ENCODE assay signal across 18 cellular contexts in the genomic region with DNA sequence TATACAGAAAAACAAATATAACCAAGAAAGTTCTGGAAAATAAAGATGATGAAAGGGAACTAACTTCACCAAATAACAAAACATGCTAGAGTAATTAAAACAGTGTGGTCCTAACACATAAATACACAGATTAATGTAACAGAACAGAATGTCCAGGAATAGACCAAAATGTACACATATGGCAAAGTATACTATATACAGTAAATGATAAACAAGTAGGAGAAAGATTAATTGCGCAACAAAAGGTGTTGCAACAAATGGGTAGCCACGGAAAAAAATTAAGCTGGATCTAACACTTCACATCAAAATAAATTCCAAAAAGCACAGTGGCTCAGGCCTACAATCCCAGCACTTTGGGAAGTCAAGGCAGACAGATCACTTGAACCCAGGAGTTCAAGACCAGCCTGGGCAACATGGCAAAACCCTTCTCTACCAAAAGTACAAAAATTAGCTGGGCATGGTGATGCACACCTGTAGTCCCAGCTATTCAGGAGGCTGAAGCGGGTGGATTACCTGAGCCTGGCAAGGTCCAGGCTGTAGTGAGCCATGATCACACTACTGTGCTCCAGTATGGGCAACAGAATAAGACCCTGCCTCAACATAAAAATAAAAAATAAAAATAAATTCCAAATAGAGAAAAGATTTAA. TPM values are rescaled to one million over a fixed set of nuclear protein-coding genes. Genes with fewer than 3 reads are reported as not detected.
A peak's percentile ranks its signal among the peaks of the same experiment; 100 is the strongest.
DNase-seq lines count a peak whose midpoint lies in the region; ATAC-seq and TF ChIP-seq lines count a peak whose summit lies in the region.
"Had no signal": no experiment of that assay in that cellular context is flagged by ENCODE, and none has a peak within 500 bp of the region (broad histone marks: within the 10 kb centered on the region; RNA-seq: fewer than 3 reads in every experiment).

No MANE protein-coding gene starts in this region.

- DNase-seq in GM23248: peak; percentile 53
- peak; percentile 28 for DNase-seq in NB4 (ENCODE audit: low read depth)
- DNase-seq in fibroblast of gingiva (ENCODE audit: low read depth): peak; percentile 80
- DNase-seq in osteoblast (ENCODE audit: insufficient read length, low spot score, missing footprints): no peak
- DNase-seq in NCI-H446 treated with DMSO at 0.1 percent for 48 hours (lab: John Stamatoyannopoulos, UW): no peak
- DNase-seq: activated naive CD4-positive, alpha-beta T cell; anterior cingulate cortex; cerebellar nuclear complex; effector CD8-positive, alpha-beta T cell; hippocampal formation; MG63; NCI-H1930; ovary had no signal

- H3K27ac ChIP-seq in GM23248 (no peak overlapping the region), osteoblast (ENCODE audit: low read depth, low read length) (no peak overlapping the region)
- H3K27ac ChIP-seq: ovary, VCaP had no signal

- 72 to 86% methylated on average over 3 of the region's 3 CpGs for WGBS in GM23248 (ENCODE audit: low coverage in 1 of 2, low lambda C conversion rate in 2 of 2, missing lambda C conversion rate in 2 of 2), 2 experiments

- peaks cover 93% of the 10 kb centered on the region for H3K79me2 ChIP-seq in GM23248 (ENCODE audit: insufficient read depth)
- H3K79me2 ChIP-seq in osteoblast (ENCODE audit: insufficient read depth, low read length): peaks cover 47% of the 10 kb centered on the region

- H3K36me3 ChIP-seq in GM23248 (ENCODE audit: low read depth) (no peaks in the 10 kb centered on the region), osteoblast (ENCODE audit: insufficient read depth, low read length) (no peaks in the 10 kb centered on the region)
- H3K36me3 ChIP-seq: MG63, ovary had no signal

- TF ChIP-seq CTCF in NB4 (IDR thresholded peaks at IDR 0.05; ENCODE audit: low read depth, low read length) (no peak), osteoblast (IDR thresholded peaks at IDR 0.05; ENCODE audit: extremely low read depth, low read depth, low read length) (no peak)

- H3F3A ChIP-seq in GM23248 (ENCODE audit: insufficient read depth): no peaks in the 10 kb centered on the region

- H4K20me1 ChIP-seq in GM23248 (ENCODE audit: insufficient read depth): no peaks in the 10 kb centered on the region
- peaks cover 7% of the 10 kb centered on the region for H4K20me1 ChIP-seq in osteoblast (ENCODE audit: insufficient read depth, low read length)

- no peak overlapping the region for H3K4me2 ChIP-seq in GM23248 (ENCODE audit: unreplicated experiment)
- peak overlapping the region; percentile 7 for H3K4me2 ChIP-seq in osteoblast (ENCODE audit: insufficient read depth, low read length)

- H3K9ac ChIP-seq in GM23248: no peak overlapping the region

- ATAC-seq in HG03469 (IDR thresholded peaks at IDR 0.05; ENCODE audit: unreplicated experiment) (no peak), HG02623 (IDR thresholded peaks at IDR 0.05; ENCODE audit: unreplicated experiment) (no peak)
- ATAC-seq: Right ventricle myocardium inferior had no signal

- in situ Hi-C loops in GM23248 (cut with MboI): no loop called here

- no peak for TF ChIP-seq POLR2A in NB4 (IDR thresholded peaks at IDR 0.05; ENCODE audit: extremely low read depth, insufficient read length)

- no peaks in the 10 kb centered on the region for H3K9me2 ChIP-seq in GM23248 (ENCODE audit: insufficient read depth)

- H3K9me3 ChIP-seq in GM23248 (ENCODE audit: low read depth): no peaks in the 10 kb centered on the region
- H3K9me3 ChIP-seq in osteoblast (ENCODE audit: low read depth, low read length): no peaks in the 10 kb centered on the region
- H3K9me3 ChIP-seq: MG63, ovary had no signal

- H3K27me3 ChIP-seq in GM23248 (replicated peaks; ENCODE audit: insufficient read depth) (no peaks in the 10 kb centered on the region), osteoblast (ENCODE audit: insufficient read depth, low read length) (no peaks in the 10 kb centered on the region)
- H3K27me3 ChIP-seq: MG63, ovary had no signal

- peaks cover 7% of the 10 kb centered on the region; the same call in 1 of the 2 replicates for H3K4me1 ChIP-seq in GM23248 (ENCODE audit: insufficient read depth)
- no peaks in the 10 kb centered on the region for H3K4me1 ChIP-seq in osteoblast (ENCODE audit: insufficient read depth, low read length)

- H3K4me3 ChIP-seq in GM23248: no peak overlapping the region
- H3K4me3 ChIP-seq in NB4 (ENCODE audit: low read depth, low read length): no peak overlapping the region
- H3K4me3 ChIP-seq in osteoblast (ENCODE audit: insufficient read depth, low read length): no peak overlapping the region
- H3K4me3 ChIP-seq: lung, MG63, ovary had no signal

- no peak overlapping the region for H2AFZ ChIP-seq in GM23248
- no peak overlapping the region for H2AFZ ChIP-seq in osteoblast (ENCODE audit: low read length)

RNA-seq across cellular contexts. Expression of a gene that starts 19.8 kb away (rescaled TPM):
- total RNA-seq in GM23248 (2014; rRNA removed; shearing (Covaris generic)): 70.1 and 91.3 TPM in 2 replicates
- polyA plus RNA-seq in GM23248 (2016; fragmentation: Nextera tagmentation; extraction: Ambion mirVana): 34.6 and 34.7 TPM in 2 replicates
- 70.1 and 81.4 TPM in 2 replicates for total RNA-seq in osteoblast

RNA-seq across cellular contexts. Expression of a gene that starts 57.6 kb away (rescaled TPM):
- total RNA-seq in GM23248 (2014; rRNA removed; shearing (Covaris generic)): 25.7 and 28.6 TPM in 2 replicates
- polyA plus RNA-seq in GM23248 (2016; fragmentation: Nextera tagmentation; extraction: Ambion mirVana): 34.9 and 36.0 TPM in 2 replicates
- 23.5 and 27.4 TPM in 2 replicates for total RNA-seq in osteoblast

Comparison
In these comparisons a context has a peak if more than half of its experiments do, and no peak if none do; other contexts are left out.
1. DNase-seq: peak in GM23248 (single experiment), NB4 (single experiment) and fibroblast of gingiva (single experiment); none in osteoblast (single experiment) and NCI-H446 treated with DMSO at 0.1 percent for 48 hours (single experiment).